20 cellular contexts compared by ENCODE assay signal in genomic region chr7:3649250-3649649, GRCh38.
A peak's percentile ranks its signal among the peaks of the same experiment; 100 is the strongest.
DNase-seq lines count a peak whose midpoint lies in the region; ATAC-seq, FAIRE-seq and TF ChIP-seq lines count a peak whose summit lies in the region.
"Had no signal": no experiment of that assay in that cellular context is flagged by ENCODE, and none has a peak within 500 bp of the region (broad histone marks: within the 10 kb centered on the region; RNA-seq: fewer than 3 reads in every experiment).

No MANE protein-coding gene starts in this region.

- H3K4me1 Mint-ChIP-seq in Calu3 (ENCODE audit: low read depth, unreplicated experiment): no peaks in the 10 kb centered on the region
- H3K4me1 Mint-ChIP-seq: activated naive CD4-positive, alpha-beta T cell treated with anti-CD3 and anti-CD28 coated beads, Interleukin-2, amount 50 U/mL, for 24 hours; CD4-positive, CD25-positive, alpha-beta regulatory T cell; T-cell had no signal

- TF ChIP-seq RAD21 in K562 (CRISPR knock-in tag; conservative IDR thresholded peaks at IDR 0.05 in 1 of 2, IDR thresholded peaks at IDR 0.05 in 1 of 2): no peak

- H2AFZ ChIP-seq in K562 (ENCODE audit: low read depth, low read length): no peak overlapping the region

- no peaks in the 10 kb centered on the region for H3K27me3 Mint-ChIP-seq in Calu3 (ENCODE audit: unreplicated experiment)
- H3K27me3 Mint-ChIP-seq: activated naive CD4-positive, alpha-beta T cell treated with anti-CD3 and anti-CD28 coated beads, Interleukin-2, amount 50 U/mL, for 24 hours had no signal

- H3K36me3 Mint-ChIP-seq in Calu3 (ENCODE audit: insufficient read depth, unreplicated experiment): no peaks in the 10 kb centered on the region
- H3K36me3 Mint-ChIP-seq: activated naive CD4-positive, alpha-beta T cell treated with anti-CD3 and anti-CD28 coated beads, Interleukin-2, amount 50 U/mL, for 24 hours; CD4-positive, CD25-positive, alpha-beta regulatory T cell; T-cell had no signal

- H3K9me3 Mint-ChIP-seq in Calu3 (ENCODE audit: low read depth, unreplicated experiment): no peaks in the 10 kb centered on the region
- H3K9me3 Mint-ChIP-seq: activated naive CD4-positive, alpha-beta T cell treated with anti-CD3 and anti-CD28 coated beads, Interleukin-2, amount 50 U/mL, for 24 hours; CD4-positive, CD25-positive, alpha-beta regulatory T cell; T-cell had no signal

- no peak for FAIRE-seq in K562 (lab: Jason Lieb, UNC)
- FAIRE-seq: G401.6 had no signal

- H3K79me2 ChIP-seq in K562 (ENCODE audit: control insufficient read depth, insufficient read depth, low read length): no peaks in the 10 kb centered on the region

- TF ChIP-seq EP300 in K562 (IDR thresholded peaks at IDR 0.05; ENCODE audit: low read length): no peak

- H3K27ac Mint-ChIP-seq in Calu3 (ENCODE audit: unreplicated experiment): no peak overlapping the region
- H3K27ac Mint-ChIP-seq: activated naive CD4-positive, alpha-beta T cell treated with anti-CD3 and anti-CD28 coated beads, Interleukin-2, amount 50 U/mL, for 24 hours; CD4-positive, CD25-positive, alpha-beta regulatory T cell; T-cell had no signal

- no peak overlapping the region for H3K4me3 ChIP-seq in K562
- H3K4me3 ChIP-seq: psoas muscle had no signal

- H3K4me2 ChIP-seq in K562 (ENCODE audit: insufficient read depth, low read length): no peak overlapping the region

- H3K27ac ChIP-seq in K562 (ENCODE audit: extremely low read depth, low read depth, low read length): no peak overlapping the region
- H3K27ac ChIP-seq: epithelial cell of prostate, psoas muscle had no signal

- no peak overlapping the region for H3K4me3 Mint-ChIP-seq in Calu3 (ENCODE audit: low read depth, unreplicated experiment)
- H3K4me3 Mint-ChIP-seq: activated naive CD4-positive, alpha-beta T cell treated with anti-CD3 and anti-CD28 coated beads, Interleukin-2, amount 50 U/mL, for 24 hours; CD4-positive, CD25-positive, alpha-beta regulatory T cell; T-cell had no signal

- CTCF ChIA-PET in Calu3 (lab: Charles Lee) (no interaction called here), K562 (lab: Yijun Ruan, JAX; ENCODE audit: low intra/inter-chr PET ratio) (no interaction called here)

- no peak overlapping the region for H3K9ac ChIP-seq in K562 (ENCODE audit: insufficient read depth in 1 of 2, low read depth in 2 of 2, low read length in 2 of 2)

- TF ChIP-seq POLR2A in K562 (conservative IDR thresholded peaks at IDR 0.05): no peak

- POLR2A ChIA-PET in K562 (lab: Yijun Ruan, JAX): no interaction called here

- in situ Hi-C loops in K562 (cut with MboI): no loop called here

- no peaks in the 10 kb centered on the region for H3K36me3 ChIP-seq in K562 (ENCODE audit: control insufficient read depth, insufficient read depth, low read length)

- intact Hi-C loops in Calu3 (cut with micrococcal nuclease; ENCODE audit: unreplicated experiment) (loop anchor here (10.0 kb wide), 1 partner anchor 164 kb away; no protein-coding TSS in a partner anchor), K562 (cut with micrococcal nuclease) (no loop called here)

- no peak for TF ChIP-seq CTCF in Calu3 (IDR thresholded peaks at IDR 0.05; ENCODE audit: unreplicated experiment)
- peak in 2 of 3 experiments; percentile 9 to 13; a peak in 1 of 6 replicates for TF ChIP-seq CTCF in K562 (IDR thresholded peaks at IDR 0.05 in 2 of 3, conservative IDR thresholded peaks at IDR 0.05 in 1 of 3; ENCODE audit: insufficient read depth in 2 of 3, low read depth in 1 of 3, low read length in 3 of 3)

- no TSS peak for BruUV-seq in Calu3 (replicated peaks; lab: Mats Ljungman, UMichigan)
- no TSS peak for BruUV-seq in K562 (replicated peaks; lab: Mats Ljungman, UMichigan)

- H3K9me1 ChIP-seq in K562 (ENCODE audit: control insufficient read depth, insufficient read depth, low read length): no peaks in the 10 kb centered on the region

- peaks cover 0 to 10% of the 10 kb centered on the region in 2 experiments; a peak in 3 of 5 replicates for H3K27me3 ChIP-seq in K562 (ENCODE audit: control insufficient read depth in 2 of 2, insufficient read depth in 2 of 2, low read length in 2 of 2)

- no peaks in the 10 kb centered on the region for H3K9me3 ChIP-seq in K562 (replicated peaks; ENCODE audit: control insufficient read depth, insufficient read depth, low read depth, low read length)
- H3K9me3 ChIP-seq: psoas muscle had no signal

- no peaks in the 10 kb centered on the region for H3K4me1 ChIP-seq in K562 (replicated peaks in 1 of 2; ENCODE audit: control insufficient read depth in 2 of 2, insufficient read depth in 2 of 2, low read length in 2 of 2)
- H3K4me1 ChIP-seq: psoas muscle had no signal

- peaks cover 5% of the 10 kb centered on the region; the same call in 1 of the 2 replicates for H4K20me1 ChIP-seq in K562 (replicated peaks; ENCODE audit: control insufficient read depth, insufficient read depth, low read length)

- WGBS in K562 (ENCODE audit: insufficient coverage, low coverage, missing lambda C conversion rate): 0% methylated on average over 2 of the region's 2 CpGs

- ATAC-seq in K562 (no peak), GM21447 (IDR thresholded peaks at IDR 0.05; ENCODE audit: unreplicated experiment) (no peak)
- ATAC-seq: left colon, psoas muscle, T-cell had no signal

- DNase-seq in Calu3 (peak; percentile 28), NCI-H226 (peak; percentile 67), K562 (ENCODE audit: extremely low read depth in 1 of 4, low spot score in 3 of 4) (no peak), lung microvascular endothelial cell (ENCODE audit: low read depth in 2 of 2) (peak; percentile 3 to 11), NCI-H187 treated with DMSO at 0.1 percent for 48 hours (lab: John Stamatoyannopoulos, UW) (no peak), NCI-H1048 (lab: John Stamatoyannopoulos, UW) (no peak), pons (ENCODE audit: low spot score) (no peak)
- DNase-seq: activated CD8-positive, alpha-beta memory T cell treated with anti-CD3 and anti-CD28 coated beads, Interleukin-2, amount 50 U/mL, for 4 hours; CD4-positive, CD25-positive, alpha-beta regulatory T cell; cerebellar nuclear complex; left colon; MV-4-11; NCI-H345; psoas muscle; substantia nigra had no signal

TF ChIP-seq in K562, 482 proteins besides CTCF, POLR2A, EP300 and RAD21:
- TF ChIP-seq HDAC3 (IDR thresholded peaks at IDR 0.05; ENCODE audit: borderline replicate concordance, partially characterized antibody) (no peak), NELFE (IDR thresholded peaks at IDR 0.05; ENCODE audit: insufficient read depth, insufficient read length) (no peak), FOSL1 (tag; conservative IDR thresholded peaks at IDR 0.05) (no peak), HNRNPL (IDR thresholded peaks at IDR 0.05; ENCODE audit: low read depth, low read length) (no peak), ZBTB7A (IDR thresholded peaks at IDR 0.05; ENCODE audit: borderline replicate concordance, control insufficient read depth, low read depth, low read length) (no peak), TAF1 (IDR thresholded peaks at IDR 0.05; ENCODE audit: control insufficient read depth, extremely low read depth, insufficient read depth, low read length, severe bottlenecking) (no peak), ZC3H8 (IDR thresholded peaks at IDR 0.05) (no peak), NR2F6 (CRISPR knock-in tag; IDR thresholded peaks at IDR 0.05) (no peak)

Comparison
In these comparisons a context has a peak if more than half of its experiments do, and no peak if none do; other contexts are left out.
1. DNase-seq: peak in Calu3 (single experiment), NCI-H226 (single experiment) and lung microvascular endothelial cell (2 of 2); none in K562 (0 of 4), NCI-H187 treated with DMSO at 0.1 percent for 48 hours (single experiment), NCI-H1048 (single experiment) and pons (single experiment).